11 cellular contexts compared by ENCODE assay signal in the genomic region with DNA sequence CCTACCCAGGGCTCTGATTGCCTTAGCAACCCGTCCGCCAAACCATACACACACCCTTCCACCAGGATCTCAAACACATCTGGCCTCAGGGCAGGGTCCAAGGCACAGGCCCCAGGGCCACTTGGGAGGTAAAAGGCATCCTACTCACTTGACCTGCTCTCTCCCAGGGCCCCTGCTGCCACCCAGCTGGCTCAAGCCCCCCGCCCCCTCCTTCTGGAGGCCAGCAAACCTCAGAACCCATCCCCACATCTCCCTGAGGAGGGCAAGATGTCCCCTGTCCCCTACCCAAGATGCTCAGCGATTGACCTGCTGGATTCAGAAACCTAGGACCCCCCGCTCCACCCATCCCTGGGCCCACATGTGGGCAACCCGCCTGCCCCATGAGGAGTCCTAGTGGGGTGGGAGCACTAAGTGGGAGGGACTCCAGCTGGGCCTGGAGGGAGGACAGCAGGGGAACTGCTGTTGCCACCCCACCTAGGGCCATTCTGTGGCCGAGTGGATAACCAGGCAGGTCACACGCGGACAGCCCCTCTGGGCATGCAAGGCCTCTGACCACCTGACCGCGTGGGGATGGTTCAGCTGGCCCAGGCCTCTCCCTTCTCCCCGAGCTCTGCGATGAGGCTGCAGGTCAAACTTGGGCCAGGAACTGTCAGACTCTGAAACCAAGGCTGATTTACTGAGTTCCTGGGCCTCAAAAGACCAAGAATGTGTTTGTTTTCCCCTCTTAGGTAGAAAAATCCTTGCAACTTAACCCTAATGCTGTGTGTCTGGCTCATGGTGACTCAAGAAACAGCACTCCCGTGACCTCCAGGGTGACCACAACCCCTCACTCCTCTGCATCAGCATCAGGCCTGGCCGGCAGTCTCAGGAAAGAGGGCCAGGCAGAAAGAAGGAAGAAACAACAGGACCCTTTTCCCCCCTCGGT. TPM values are rescaled to one million over a fixed set of nuclear protein-coding genes. Genes with fewer than 3 reads are reported as not detected.
DNase-seq lines count a peak whose midpoint lies in the region; ATAC-seq and TF ChIP-seq lines count a peak whose summit lies in the region.
"Had no signal": no experiment of that assay in that cellular context is flagged by ENCODE, and none has a peak within 500 bp of the region (broad histone marks: within the 10 kb centered on the region; RNA-seq: fewer than 3 reads in every experiment).

No MANE protein-coding gene starts in this region.

- no peak overlapping the region for H3K9ac ChIP-seq in neural progenitor cell

- H3K36me3 Mint-ChIP-seq in GM23338 (ENCODE audit: low read depth) (peaks cover 87% of the 10 kb centered on the region), neural progenitor cell (peaks cover 17% of the 10 kb centered on the region)

- H3K27me3 ChIP-seq in GM23338 (ENCODE audit: insufficient read depth) (no peaks in the 10 kb centered on the region), neural progenitor cell (no peaks in the 10 kb centered on the region)

- TF ChIP-seq CTCF in AG09309 (IDR thresholded peaks at IDR 0.05; ENCODE audit: control insufficient read depth, insufficient read depth, low read depth, low read length, missing control alignments) (no peak), GM23338 (conservative IDR thresholded peaks at IDR 0.05; ENCODE audit: low read depth in 2 of 2) (no peak), coronary artery (IDR thresholded peaks at IDR 0.05) (no peak), neural progenitor cell (IDR thresholded peaks at IDR 0.05) (no peak)

- H3K79me2 ChIP-seq in GM23338 (replicated peaks; ENCODE audit: insufficient read depth) (peaks cover 55% of the 10 kb centered on the region), neural progenitor cell (ENCODE audit: low read depth) (peaks cover 33% of the 10 kb centered on the region)

- H4K20me1 ChIP-seq in GM23338 (replicated peaks; ENCODE audit: insufficient read depth): peaks cover 43% of the 10 kb centered on the region
- H4K20me1 ChIP-seq in neural progenitor cell (ENCODE audit: low read depth): peaks cover 23% of the 10 kb centered on the region

- H3K4me1 ChIP-seq in GM23338 (ENCODE audit: insufficient read depth): peaks cover 35% of the 10 kb centered on the region
- H3K4me1 ChIP-seq in neural progenitor cell: peaks cover 18% of the 10 kb centered on the region

- H3K9me2 ChIP-seq in GM23338 (ENCODE audit: insufficient read depth): no peaks in the 10 kb centered on the region

- H3K4me2 ChIP-seq in GM23338 (peak overlapping the region; percentile 99; the same call in 1 of the 2 replicates), neural progenitor cell (no peak overlapping the region)

- H3K9me3 Mint-ChIP-seq in GM23338 (no peaks in the 10 kb centered on the region), neural progenitor cell (no peaks in the 10 kb centered on the region)
- H3K9me3 Mint-ChIP-seq: activated naive CD4-positive, alpha-beta T cell treated with anti-CD3 and anti-CD28 coated beads for 36 hours had no signal

- H2AFZ ChIP-seq in GM23338 (no peak overlapping the region), neural progenitor cell (replicated peaks) (no peak overlapping the region)

- peaks cover 73% of the 10 kb centered on the region for H3K4me1 Mint-ChIP-seq in GM23338
- peaks cover 39% of the 10 kb centered on the region for H3K4me1 Mint-ChIP-seq in neural progenitor cell

- H3K4me3 Mint-ChIP-seq in GM23338 (peak overlapping the region; percentile 91), neural progenitor cell (no peak overlapping the region)
- H3K4me3 Mint-ChIP-seq: activated naive CD4-positive, alpha-beta T cell treated with anti-CD3 and anti-CD28 coated beads for 36 hours had no signal

- peaks cover 50% of the 10 kb centered on the region for H3K36me3 ChIP-seq in GM23338 (ENCODE audit: insufficient read depth)
- H3K36me3 ChIP-seq in neural progenitor cell: no peaks in the 10 kb centered on the region

- H3K27ac Mint-ChIP-seq in GM23338 (peak overlapping the region; percentile 96), neural progenitor cell (peak overlapping the region; percentile 50)
- H3K27ac Mint-ChIP-seq: activated naive CD4-positive, alpha-beta T cell treated with anti-CD3 and anti-CD28 coated beads for 36 hours had no signal

- H3K27ac ChIP-seq in GM23338 (ENCODE audit: low read depth) (no peak overlapping the region), coronary artery (peak overlapping the region; percentile 94 to 98), neural progenitor cell (no peak overlapping the region)

- H3K4me3 ChIP-seq in AG09309 (ENCODE audit: control insufficient read depth, low read depth, low read length) (peak overlapping the region; percentile 6), GM23338 (peak overlapping the region; percentile 99; the same call in 1 of the 2 replicates), coronary artery (peak overlapping the region; percentile 97), neural progenitor cell (no peak overlapping the region)

- no peak for DNase-seq in AG09309 (ENCODE audit: low read depth)
- DNase-seq in GM23338 (ENCODE audit: low spot score): no peak
- peak; percentile 74 for DNase-seq in coronary artery (ENCODE audit: low spot score)
- no peak for DNase-seq in neural progenitor cell (ENCODE audit: low spot score)
- DNase-seq in AML-193 (lab: John Stamatoyannopoulos, UW): no peak
- DNase-seq in foreskin melanocyte: no peak
- DNase-seq: activated naive CD4-positive, alpha-beta T cell treated with anti-CD3 and anti-CD28 coated beads for 36 hours; mammary epithelial cell; retina had no signal

- H3K27me3 Mint-ChIP-seq in GM23338 (ENCODE audit: insufficient read depth, low read depth, poor library complexity) (peaks cover 17% of the 10 kb centered on the region), neural progenitor cell (ENCODE audit: insufficient read depth, low read depth) (no peaks in the 10 kb centered on the region)

- H3K9me3 ChIP-seq in neural progenitor cell (ENCODE audit: low read depth): no peaks in the 10 kb centered on the region

- H3F3A ChIP-seq in GM23338 (replicated peaks; ENCODE audit: low read depth) (peaks cover 24% of the 10 kb centered on the region), neural progenitor cell (ENCODE audit: low read depth) (peaks cover 33% of the 10 kb centered on the region)

- ATAC-seq in GM23338: no peak
- no peak for ATAC-seq in GM19035 (IDR thresholded peaks at IDR 0.05; ENCODE audit: unreplicated experiment)
- no peak for ATAC-seq in activated CD4-positive, CD25-positive, alpha-beta regulatory T cell treated with anti-CD3 and anti-CD28 coated beads, Interleukin-2, amount 50 U/mL, for 24 hours

TF ChIP-seq in GM23338, 12 proteins besides CTCF, POLR2A, EP300 and RAD21 (continues in another document):
- TF ChIP-seq EZH2 (IDR thresholded peaks at IDR 0.05; ENCODE audit: low read depth, unreplicated experiment) (no peak), NANOG (IDR thresholded peaks at IDR 0.05; ENCODE audit: borderline replicate concordance) (no peak), EZH2phosphoT487 (IDR thresholded peaks at IDR 0.05; ENCODE audit: unreplicated experiment) (no peak), ZNF114 (CRISPR knock-in tag; IDR thresholded peaks at IDR 0.05) (no peak), STAT1 (IDR thresholded peaks at IDR 0.05; ENCODE audit: unreplicated experiment) (no peak), ZNF331 (CRISPR knock-in tag; IDR thresholded peaks at IDR 0.05; ENCODE audit: low read depth) (no peak), POLR2AphosphoS5 (IDR thresholded peaks at IDR 0.05; ENCODE audit: low read depth) (no peak), CREB1 (CRISPR knock-in tag; IDR thresholded peaks at IDR 0.05; ENCODE audit: low read depth) (no peak), JUNB (IDR thresholded peaks at IDR 0.05; ENCODE audit: unreplicated experiment) (no peak)
- TF ChIP-seq, protein P1, sequence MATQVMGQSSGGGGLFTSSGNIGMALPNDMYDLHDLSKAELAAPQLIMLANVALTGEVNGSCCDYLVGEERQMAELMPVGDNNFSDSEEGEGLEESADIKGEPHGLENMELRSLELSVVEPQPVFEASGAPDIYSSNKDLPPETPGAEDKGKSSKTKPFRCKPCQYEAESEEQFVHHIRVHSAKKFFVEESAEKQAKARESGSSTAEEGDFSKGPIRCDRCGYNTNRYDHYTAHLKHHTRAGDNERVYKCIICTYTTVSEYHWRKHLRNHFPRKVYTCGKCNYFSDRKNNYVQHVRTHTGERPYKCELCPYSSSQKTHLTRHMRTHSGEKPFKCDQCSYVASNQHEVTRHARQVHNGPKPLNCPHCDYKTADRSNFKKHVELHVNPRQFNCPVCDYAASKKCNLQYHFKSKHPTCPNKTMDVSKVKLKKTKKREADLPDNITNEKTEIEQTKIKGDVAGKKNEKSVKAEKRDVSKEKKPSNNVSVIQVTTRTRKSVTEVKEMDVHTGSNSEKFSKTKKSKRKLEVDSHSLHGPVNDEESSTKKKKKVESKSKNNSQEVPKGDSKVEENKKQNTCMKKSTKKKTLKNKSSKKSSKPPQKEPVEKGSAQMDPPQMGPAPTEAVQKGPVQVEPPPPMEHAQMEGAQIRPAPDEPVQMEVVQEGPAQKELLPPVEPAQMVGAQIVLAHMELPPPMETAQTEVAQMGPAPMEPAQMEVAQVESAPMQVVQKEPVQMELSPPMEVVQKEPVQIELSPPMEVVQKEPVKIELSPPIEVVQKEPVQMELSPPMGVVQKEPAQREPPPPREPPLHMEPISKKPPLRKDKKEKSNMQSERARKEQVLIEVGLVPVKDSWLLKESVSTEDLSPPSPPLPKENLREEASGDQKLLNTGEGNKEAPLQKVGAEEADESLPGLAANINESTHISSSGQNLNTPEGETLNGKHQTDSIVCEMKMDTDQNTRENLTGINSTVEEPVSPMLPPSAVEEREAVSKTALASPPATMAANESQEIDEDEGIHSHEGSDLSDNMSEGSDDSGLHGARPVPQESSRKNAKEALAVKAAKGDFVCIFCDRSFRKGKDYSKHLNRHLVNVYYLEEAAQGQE (IDR thresholded peaks at IDR 0.05; ENCODE audit: unreplicated experiment): no peak
- TF ChIP-seq, protein P2, sequence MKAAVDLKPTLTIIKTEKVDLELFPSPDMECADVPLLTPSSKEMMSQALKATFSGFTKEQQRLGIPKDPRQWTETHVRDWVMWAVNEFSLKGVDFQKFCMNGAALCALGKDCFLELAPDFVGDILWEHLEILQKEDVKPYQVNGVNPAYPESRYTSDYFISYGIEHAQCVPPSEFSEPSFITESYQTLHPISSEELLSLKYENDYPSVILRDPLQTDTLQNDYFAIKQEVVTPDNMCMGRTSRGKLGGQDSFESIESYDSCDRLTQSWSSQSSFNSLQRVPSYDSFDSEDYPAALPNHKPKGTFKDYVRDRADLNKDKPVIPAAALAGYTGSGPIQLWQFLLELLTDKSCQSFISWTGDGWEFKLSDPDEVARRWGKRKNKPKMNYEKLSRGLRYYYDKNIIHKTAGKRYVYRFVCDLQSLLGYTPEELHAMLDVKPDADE (IDR thresholded peaks at IDR 0.05): no peak

RNA-seq across cellular contexts. Expression of a gene that starts 4.2 kb away (rescaled TPM):
- 586 and 671 TPM in 2 replicates for total RNA-seq in GM23338 (2014; rRNA removed; shearing (Covaris generic))
- 246 and 279 TPM in 2 replicates for polyA plus RNA-seq in GM23338 (2016; fragmentation: Nextera tagmentation; extraction: Ambion mirVana)
- 92.6 and 124 TPM in 2 replicates for total RNA-seq in neural progenitor cell (ENCODE audit: low replicate concordance)

RNA-seq across cellular contexts. Expression of a gene that starts 13.6 kb away (rescaled TPM):
- total RNA-seq in GM23338 (2014; rRNA removed; shearing (Covaris generic)): 45.2 and 62.6 TPM in 2 replicates
- polyA plus RNA-seq in GM23338 (2016; fragmentation: Nextera tagmentation; extraction: Ambion mirVana): 21.4 and 22.7 TPM in 2 replicates
- total RNA-seq in neural progenitor cell (ENCODE audit: low replicate concordance): 2.7 and 9.5 TPM in 2 replicates

Comparison
In these comparisons a context has a peak if more than half of its experiments do, and no peak if none do; other contexts are left out.
1. H3K27ac ChIP-seq: peak in coronary artery (2 of 2); none in GM23338 (single experiment) and neural progenitor cell (single experiment).